ENCODE assay signal across 8 cellular contexts in genomic region chr6:21666788-21667681, GRCh38.
A peak's percentile ranks its signal among the peaks of the same experiment; 100 is the strongest.
DNase-seq lines count a peak whose midpoint lies in the region; ATAC-seq and TF ChIP-seq lines count a peak whose summit lies in the region.

No MANE protein-coding gene starts in this region.

- no peak overlapping the region for H3K27ac ChIP-seq in cardiac muscle cell

- no peaks in the 10 kb centered on the region for H3K36me3 ChIP-seq in cardiac muscle cell

- H3K36me3 Mint-ChIP-seq in brain (peaks cover 13% of the 10 kb centered on the region), memory B cell (peaks cover 2% of the 10 kb centered on the region), type B pancreatic cell (peaks cover 12% of the 10 kb centered on the region)

- peaks cover 67% of the 10 kb centered on the region for H3K27me3 ChIP-seq in cardiac muscle cell

- H3K4me1 ChIP-seq in cardiac muscle cell (ENCODE audit: low read depth), result no peaks in the 10 kb centered on the region

- H3K27ac Mint-ChIP-seq in brain (peak overlapping the region; percentile 88 to 99 (median 93)), memory B cell (no peak overlapping the region), type B pancreatic cell (peak overlapping the region; percentile 81)

- peaks cover 48% of the 10 kb centered on the region for H3K27me3 Mint-ChIP-seq in brain
- H3K27me3 Mint-ChIP-seq in memory B cell, result peaks cover 28% of the 10 kb centered on the region
- peaks cover 47% of the 10 kb centered on the region for H3K27me3 Mint-ChIP-seq in type B pancreatic cell

- intact Hi-C loops in left ventricle myocardium superior (cut with micrococcal nuclease), result no loop called here

- peak in 1 of 2 donors; percentile 16 for DNase-seq in cardiac muscle cell (ENCODE audit: low read depth in 1 of 2, low spot score in 1 of 2)
- DNase-seq in left ventricle myocardium superior, result no peak
- no peak for DNase-seq in memory B cell (ENCODE audit: low spot score in 2 of 2)
- no peak for DNase-seq in type B pancreatic cell (ENCODE audit: extremely low spot score, unreplicated experiment)
- DNase-seq in Kasumi-1 (lab: John Stamatoyannopoulos, UW), result no peak
- DNase-seq in NCI-H526 (lab: John Stamatoyannopoulos, UW), result no peak

- TF ChIP-seq CTCF in cardiac muscle cell (IDR thresholded peaks at IDR 0.05; ENCODE audit: low read depth, low read length) (no peak), brain (conservative IDR thresholded peaks at IDR 0.05) (no peak), type B pancreatic cell (conservative IDR thresholded peaks at IDR 0.05) (no peak)

- peak overlapping the region; percentile 39 for H3K4me3 ChIP-seq in cardiac muscle cell

- H3K4me3 Mint-ChIP-seq in brain, result peak overlapping the region; percentile 89 to 99 (median 94)
- peak overlapping the region; percentile 18 for H3K4me3 Mint-ChIP-seq in memory B cell
- peak overlapping the region; percentile 95 for H3K4me3 Mint-ChIP-seq in type B pancreatic cell

- H3K4me1 Mint-ChIP-seq in brain (peaks cover 64% of the 10 kb centered on the region), memory B cell (peaks cover 15% of the 10 kb centered on the region), type B pancreatic cell (ENCODE audit: unreplicated experiment) (peaks cover 41% of the 10 kb centered on the region)

- H3K9me3 Mint-ChIP-seq in brain (peaks cover 3 to 6% (median 5%) of the 10 kb centered on the region in 5 experiments), memory B cell (no peaks in the 10 kb centered on the region), type B pancreatic cell (peaks cover 4% of the 10 kb centered on the region)

- ATAC-seq in left ventricle myocardium superior, result no peak
- ATAC-seq in memory B cell (ENCODE audit: low read depth), result no peak
- ATAC-seq in GM21619 (IDR thresholded peaks at IDR 0.05; ENCODE audit: unreplicated experiment), result no peak

- H3K9me3 ChIP-seq in cardiac muscle cell (ENCODE audit: low read depth), result no peaks in the 10 kb centered on the region

Comparison
In these comparisons a context has a peak if more than half of its experiments do, and no peak if none do; other contexts are left out.
1. H3K4me3 Mint-ChIP-seq: peak in every context shown above with its lines; median percentile 95 in type B pancreatic cell; 94 in brain; 18 in memory B cell.